ENCODE assay signal across 8 cellular contexts in genomic region chr17:39928868-39929651, GRCh38. TPM values are rescaled to one million over a fixed set of nuclear protein-coding genes. Genes with fewer than 3 reads are reported as not detected.
DNase-seq lines count a peak whose midpoint lies in the region; ATAC-seq and TF ChIP-seq lines count a peak whose summit lies in the region.

No MANE protein-coding gene starts in this region.

- H3K27ac Mint-ChIP-seq in activated T-cell treated with anti-CD3 and anti-CD28 coated beads, Interleukin-2, amount 50 U/mL, for 72 hours = peak overlapping the region; percentile 41

- TF ChIP-seq EP300 in stomach (IDR thresholded peaks at IDR 0.05) = no peak

- H3K4me1 ChIP-seq in stomach = peaks cover 36 to 54% (median 47%) of the 10 kb centered on the region in 4 donors
- peaks cover 14% of the 10 kb centered on the region for H3K4me1 ChIP-seq in SJCRH30

- H3K27ac ChIP-seq in stomach (peak overlapping the region; percentile 56 to 96 (median 94)), SJCRH30 (no peak overlapping the region)

- 43 to 62% (median 56%) methylated on average over 8 of the region's 8 CpGs for WGBS in stomach, 5 donors

- no peak for TF ChIP-seq POLR2A in stomach (IDR thresholded peaks at IDR 0.05)

- H3K9me3 ChIP-seq in stomach (no peaks in the 10 kb centered on the region), SJCRH30 (replicated peaks) (no peaks in the 10 kb centered on the region)

- intact Hi-C loops in stomach (cut with DNase I; ENCODE audit: low total_unique reads) = no loop called here

- DNase-seq in activated T-cell treated with anti-CD3 and anti-CD28 coated beads, Interleukin-2, amount 50 U/mL, for 72 hours = no peak
- DNase-seq in activated T-cell treated with anti-CD3 and anti-CD28 coated beads, Interleukin-2, amount 50 U/mL, for 48 hours = no peak
- DNase-seq in SW480 (ENCODE audit: low spot score) = peak; percentile 40
- DNase-seq in glomerular visceral epithelial cell (ENCODE audit: extremely low spot score) = peak; percentile 87
- no peak for DNase-seq in stomach
- no peak for DNase-seq in stimulated activated CD4-positive, alpha-beta T cell treated with anti-CD3 and anti-CD28 coated beads, Interleukin-4, amount 100 ng/mL, for 24 hours
- no peak for DNase-seq in NCI-H82 treated with DMSO at 0.1 percent for 48 hours (lab: John Stamatoyannopoulos, UW; ENCODE audit: unreplicated experiment)
- no peak for DNase-seq in SJCRH30

- TF ChIP-seq CTCF in stomach (IDR thresholded peaks at IDR 0.05) = no peak

- peaks cover under 1 to 10% (median 2%) of the 10 kb centered on the region in 4 donors for H3K36me3 ChIP-seq in stomach
- H3K36me3 ChIP-seq in SJCRH30 = no peaks in the 10 kb centered on the region

- H3K4me3 Mint-ChIP-seq in activated T-cell treated with anti-CD3 and anti-CD28 coated beads, Interleukin-2, amount 50 U/mL, for 72 hours = peak overlapping the region; percentile 20 to 90

- H3K9me3 Mint-ChIP-seq in activated T-cell treated with anti-CD3 and anti-CD28 coated beads, Interleukin-2, amount 50 U/mL, for 72 hours = no peaks in the 10 kb centered on the region

- H3K27me3 ChIP-seq in stomach (no peaks in the 10 kb centered on the region), SJCRH30 (no peaks in the 10 kb centered on the region)

- peak overlapping the region in 3 of 4 donors; percentile 90 to 92 (median 92) for H3K4me3 ChIP-seq in stomach
- H3K4me3 ChIP-seq in SJCRH30 = no peak overlapping the region

- H3K36me3 Mint-ChIP-seq in activated T-cell treated with anti-CD3 and anti-CD28 coated beads, Interleukin-2, amount 50 U/mL, for 72 hours (ENCODE audit: insufficient read depth in 2 of 2) = peaks cover 0 to 1% of the 10 kb centered on the region in 2 donors

- H3K4me1 Mint-ChIP-seq in activated T-cell treated with anti-CD3 and anti-CD28 coated beads, Interleukin-2, amount 50 U/mL, for 72 hours (ENCODE audit: low read depth) = peaks cover 37% of the 10 kb centered on the region

- ATAC-seq in activated T-cell treated with anti-CD3 and anti-CD28 coated beads, Interleukin-2, amount 50 U/mL, for 72 hours (replicated peaks in 1 of 2) = peak in 1 of 2 donors; percentile 20

- H3K27me3 Mint-ChIP-seq in activated T-cell treated with anti-CD3 and anti-CD28 coated beads, Interleukin-2, amount 50 U/mL, for 72 hours (ENCODE audit: low read depth) = no peaks in the 10 kb centered on the region

RNA-seq across cellular contexts. Expression of gene LRRC3C, which starts 1.5 kb away (rescaled TPM):
- not detected for total RNA-seq in activated T-cell treated with anti-CD3 and anti-CD28 coated beads, Interleukin-2, amount 50 U/mL, for 72 hours
- total RNA-seq in stomach = not detected
- not detected for polyA plus RNA-seq in stomach
- total RNA-seq in SJCRH30 (2014; rRNA removed; shearing (Covaris generic)) = not detected in 2 replicates

RNA-seq across cellular contexts. Expression of gene ORMDL3, which starts 1.7 kb away (rescaled TPM):
- total RNA-seq in activated T-cell treated with anti-CD3 and anti-CD28 coated beads, Interleukin-2, amount 50 U/mL, for 72 hours = 100 to 1,000 TPM; 104 to 114 TPM
- total RNA-seq in stomach = 100 to 1,000 TPM in 1 of 5 donors, 10 to 100 TPM in 4; 16.5 to 117 (median 64.5) TPM
- 10 to 100 TPM; 28.6 to 44.3 (median 34.5) TPM for polyA plus RNA-seq in stomach
- 27.5 and 27.8 TPM in 2 replicates for total RNA-seq in SJCRH30 (2014; rRNA removed; shearing (Covaris generic))

RNA-seq across cellular contexts. Expression of gene GSDMB, which starts 10.6 kb away (rescaled TPM):
- 10 to 100 TPM; 57.0 to 58.0 TPM for total RNA-seq in activated T-cell treated with anti-CD3 and anti-CD28 coated beads, Interleukin-2, amount 50 U/mL, for 72 hours
- 10 to 100 TPM in 4 of 5 donors, 1 to 10 TPM in 1; 9.4 to 91.5 (median 33.0) TPM for total RNA-seq in stomach
- 10 to 100 TPM; 12.1 to 46.6 (median 25.0) TPM for polyA plus RNA-seq in stomach
- total RNA-seq in SJCRH30 (2014; rRNA removed; shearing (Covaris generic)) = 1.9 and 2.1 TPM in 2 replicates

RNA-seq across cellular contexts. Expression of gene GSDMA, which starts 33.7 kb away (rescaled TPM):
- 1 to 10 TPM; 2.1 to 4.6 TPM for total RNA-seq in activated T-cell treated with anti-CD3 and anti-CD28 coated beads, Interleukin-2, amount 50 U/mL, for 72 hours
- total RNA-seq in stomach = not detected
- polyA plus RNA-seq in stomach = under 1 TPM in 2 of 3 donors, not detected in 1; 0.08 to 0.92 TPM
- not detected in 2 replicates for total RNA-seq in SJCRH30 (2014; rRNA removed; shearing (Covaris generic))

RNA-seq across cellular contexts. Expression of gene PSMD3, which starts 51.5 kb away (rescaled TPM):
- total RNA-seq in activated T-cell treated with anti-CD3 and anti-CD28 coated beads, Interleukin-2, amount 50 U/mL, for 72 hours = 100 to 1,000 TPM in 1 of 2 donors, 10 to 100 TPM in 1; 95.5 to 103 TPM
- total RNA-seq in stomach = 100 to 1,000 TPM in 1 of 5 donors, 10 to 100 TPM in 4; 13.4 to 140 (median 41.7) TPM
- polyA plus RNA-seq in stomach = 10 to 100 TPM; 45.9 to 53.8 (median 51.2) TPM
- 128 and 129 TPM in 2 replicates for total RNA-seq in SJCRH30 (2014; rRNA removed; shearing (Covaris generic))

Comparison
In these comparisons a context has a peak if more than half of its experiments do, and no peak if none do; other contexts are left out.
1. DNase-seq: peak in SW480 (single experiment) and glomerular visceral epithelial cell (single experiment); none in activated T-cell treated with anti-CD3 and anti-CD28 coated beads, Interleukin-2, amount 50 U/mL, for 72 hours (0 of 2), activated T-cell treated with anti-CD3 and anti-CD28 coated beads, Interleukin-2, amount 50 U/mL, for 48 hours (0 of 2), stomach (single experiment), stimulated activated CD4-positive, alpha-beta T cell treated with anti-CD3 and anti-CD28 coated beads, Interleukin-4, amount 100 ng/mL, for 24 hours (single experiment), NCI-H82 treated with DMSO at 0.1 percent for 48 hours (single experiment) and SJCRH30 (0 of 2).